In genomic region chr22:35177811-35178210, GRCh38 we compare ENCODE assay signal across 1 cellular context.
TF ChIP-seq lines count a peak whose summit lies in the region.

No MANE protein-coding gene starts in this region.

TF ChIP-seq in HCT116, 20 proteins besides CTCF, POLR2A, EP300 and RAD21 (continued from another document):
- TF ChIP-seq REST (IDR thresholded peaks at IDR 0.05; ENCODE audit: low read depth) (no peak), TCF7L2 (IDR thresholded peaks at IDR 0.05; ENCODE audit: borderline replicate concordance, extremely low read depth, insufficient read depth, insufficient read length) (no peak), CEBPB (IDR thresholded peaks at IDR 0.05; ENCODE audit: low read depth) (no peak)
TF ChIP-seq in HCT116: peak in this region for 0.
